In the genomic region with DNA sequence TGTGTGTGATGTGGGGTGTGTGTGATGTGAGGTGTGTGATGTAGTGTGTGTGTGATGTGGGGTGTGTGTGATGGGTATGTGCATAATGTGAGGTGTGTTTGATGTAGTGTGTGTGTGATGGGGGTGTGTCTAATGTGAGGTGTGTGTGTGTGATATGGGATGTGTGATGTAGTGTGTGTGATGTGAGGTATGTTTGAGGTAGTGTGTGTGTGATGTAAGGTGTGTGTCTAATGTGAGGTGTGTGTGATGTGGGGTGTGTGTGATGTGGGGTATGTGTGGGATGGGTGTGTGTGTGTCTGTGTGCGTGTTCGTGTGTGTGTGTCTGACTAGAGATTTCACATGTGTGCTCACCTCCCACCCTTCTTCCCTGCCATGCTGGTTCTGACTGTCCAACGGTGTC, we compare ENCODE assay signal across 26 cellular contexts. TPM values are rescaled to one million over a fixed set of nuclear protein-coding genes. Genes with fewer than 3 reads are reported as not detected.
"Had no signal": no experiment of that assay in that cellular context is flagged by ENCODE, and none has a peak within 500 bp of the region (broad histone marks: within the 10 kb centered on the region; RNA-seq: fewer than 3 reads in every experiment).

No MANE protein-coding gene starts in this region.

- ATAC-seq: T-helper 17 cell had no signal

- DNase-seq: Karpas-422, KG1, MG63, NCI-H1092, NCI-H1105 treated with DMSO at 0.1 percent for 48 hours, NCI-H1417 treated with DMSO at 0.1 percent for 48 hours, NCI-H146, NCI-H1694 treated with DMSO at 0.1 percent for 48 hours, NCI-H1930, NCI-H2081, NCI-H2171, NCI-H226, NCI-H446, NCI-H510A, NCI-H524 treated with DMSO at 0.1 percent for 48 hours, NCI-H69, NCI-H774, RPMI8226, SHP77, SK-N-SH, T-helper 1 cell, T-helper 17 cell had no signal

- FAIRE-seq: HTR-8/SVneo, RCC 7860 had no signal

- H3K4me2 ChIP-seq: SK-N-SH had no signal

- H3K27ac ChIP-seq: HL-60 had no signal

- H3K9me3 ChIP-seq: MG63, SK-N-SH had no signal

- H3K4me3 ChIP-seq: MG63 had no signal

- H3K9ac ChIP-seq: SK-N-SH had no signal

- H3K27me3 ChIP-seq: MG63 had no signal

- H3K9me2 ChIP-seq: SK-N-SH had no signal

RNA-seq across cellular contexts. Expression of gene TWIST2, which starts 56.3 kb away (rescaled TPM):
- total RNA-seq: SK-MEL-5, T-helper 17 cell had no signal
